ENCODE assay signal across 21 cellular contexts in the genomic region with DNA sequence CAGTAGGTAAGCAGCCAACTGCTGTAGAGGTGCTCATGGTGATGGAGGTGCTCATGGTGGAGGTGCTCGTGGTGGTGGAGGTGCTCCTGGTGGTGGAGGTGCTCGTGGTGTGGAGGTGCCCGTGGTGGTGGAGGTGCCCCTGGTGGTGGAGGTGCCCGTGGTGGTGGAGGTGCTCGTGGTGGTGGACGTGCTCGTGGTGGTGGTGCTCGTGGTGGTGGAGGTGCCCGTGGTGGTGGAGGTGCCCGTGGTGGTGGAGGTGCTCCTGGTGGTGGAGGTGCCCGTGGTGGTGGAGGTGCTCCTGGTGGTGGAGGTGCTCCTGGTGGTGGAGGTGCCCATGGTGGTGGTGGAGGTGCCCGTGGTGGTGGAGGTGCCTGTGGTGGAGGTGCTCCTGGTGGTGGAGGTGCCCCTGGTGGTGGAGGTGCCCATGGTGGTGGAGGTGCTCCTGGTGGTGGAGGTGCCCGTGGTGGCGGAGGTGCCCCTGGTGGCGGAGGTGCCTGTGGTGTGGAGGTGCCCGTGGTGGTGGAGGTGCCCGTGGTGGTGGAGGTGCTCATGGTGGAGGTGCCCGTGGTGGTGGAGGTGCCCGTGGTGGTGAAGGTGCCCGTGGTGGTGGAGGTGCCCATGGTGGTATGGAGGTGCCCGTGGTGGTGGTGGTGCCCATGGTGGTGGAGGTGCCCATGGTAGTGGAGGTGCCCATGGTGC.
DNase-seq lines count a peak whose midpoint lies in the region; ATAC-seq, FAIRE-seq and TF ChIP-seq lines count a peak whose summit lies in the region.
"Had no signal": no experiment of that assay in that cellular context is flagged by ENCODE, and none has a peak within 500 bp of the region (broad histone marks: within the 10 kb centered on the region; RNA-seq: fewer than 3 reads in every experiment).

No MANE protein-coding gene starts in this region.

- no peak overlapping the region for H3K27ac Mint-ChIP-seq in chondrocyte (ENCODE audit: unreplicated experiment)
- H3K27ac Mint-ChIP-seq: CD4-positive, alpha-beta memory T cell had no signal

- no peaks in the 10 kb centered on the region for H3K36me3 ChIP-seq in HepG2 (replicated peaks in 1 of 2; ENCODE audit: control insufficient read depth in 1 of 2, insufficient read depth in 2 of 2, low read length in 2 of 2)
- H3K36me3 ChIP-seq: BE2C had no signal

- H3K4me1 Mint-ChIP-seq in chondrocyte (ENCODE audit: low read depth) = no peaks in the 10 kb centered on the region

- H3K27me3 ChIP-seq in HepG2 (ENCODE audit: control insufficient read depth in 1 of 2, insufficient read depth in 2 of 2, low read length in 2 of 2) = no peaks in the 10 kb centered on the region
- H3K27me3 ChIP-seq: BE2C had no signal

- FAIRE-seq in HepG2 (lab: Jason Lieb, UNC) (no peak), GM19239 (lab: Jason Lieb, UNC) (no peak)
- FAIRE-seq: A204.1, D721Med, G401.6, GM12891, H54 had no signal

- no peak overlapping the region for H2AFZ ChIP-seq in HepG2 (ENCODE audit: low read length)
- H2AFZ ChIP-seq: GM23248 had no signal

- ATAC-seq in HepG2 (no peak), sciatic nerve (no peak), HG03108 (IDR thresholded peaks at IDR 0.05; ENCODE audit: unreplicated experiment) (no peak)
- ATAC-seq: HCT116 had no signal

- peaks cover 21% of the 10 kb centered on the region for H3K9me3 Mint-ChIP-seq in chondrocyte (ENCODE audit: low read depth)

- TF ChIP-seq EP300 in HepG2 (IDR thresholded peaks at IDR 0.05; ENCODE audit: low read depth in 2 of 2, low read length in 2 of 2) = no peak
- TF ChIP-seq EP300 in HepG2 (CRISPR knock-in tag; IDR thresholded peaks at IDR 0.05; ENCODE audit: borderline replicate concordance) = no peak

- H3K4me1 ChIP-seq in HepG2 (ENCODE audit: insufficient read depth, low read length) = no peaks in the 10 kb centered on the region
- H3K4me1 ChIP-seq: BE2C had no signal

- H3K4me3 ChIP-seq in HepG2 (replicated peaks in 1 of 3; ENCODE audit: insufficient read depth in 1 of 3, low read depth in 2 of 3, low read length in 3 of 3) = no peak overlapping the region
- H3K4me3 ChIP-seq: GM23248 had no signal

- WGBS in HepG2 (ENCODE audit: low lambda C conversion rate) = 89% methylated on average over 21 of the region's 21 CpGs

- BruUV-seq in HepG2 (replicated peaks; lab: Mats Ljungman, UMichigan) = no TSS peak

- intact Hi-C loops in HepG2 (cut with micrococcal nuclease; ENCODE audit: unreplicated experiment) = no loop called here
- intact Hi-C loops in sciatic nerve (cut with DNase I) = no loop called here

- no peak overlapping the region for H3K27ac ChIP-seq in HepG2 (ENCODE audit: extremely low read length, insufficient read depth, low read length)
- H3K27ac ChIP-seq: C4-2B, GM23248 had no signal

- no peaks in the 10 kb centered on the region; the same call in 1 of the 2 replicates for H4K20me1 ChIP-seq in HepG2 (ENCODE audit: insufficient read depth, low read length)

- CTCF ChIA-PET in HepG2 (lab: Yijun Ruan, JAX; ENCODE audit: low intra/inter-chr PET ratio, low total read pairs) = no interaction called here

- DNase-seq in chondrocyte (ENCODE audit: low spot score) (peak; percentile 62), HepG2 (ENCODE audit: low spot score) (no peak), sciatic nerve (ENCODE audit: low spot score) (peak; percentile 32), NCI-H1417 (lab: John Stamatoyannopoulos, UW) (no peak), GM19239 (ENCODE audit: insufficient read length, low spot score) (no peak), D341Med (ENCODE audit: low spot score) (no peak)
- DNase-seq: BE2C; CD4-positive, alpha-beta memory T cell; DMS153; DMS79 treated with DMSO at 0.1 percent for 48 hours; EL; GM23248; IMR-90 had no signal

- H3K79me2 ChIP-seq in HepG2 (ENCODE audit: insufficient read depth, low read length) = no peaks in the 10 kb centered on the region

- H3K9ac ChIP-seq in HepG2 (ENCODE audit: insufficient read depth, low read depth, low read length) = no peak overlapping the region
- H3K9ac ChIP-seq: GM23248 had no signal

- TF ChIP-seq CTCF in chondrocyte (IDR thresholded peaks at IDR 0.05) = no peak
- TF ChIP-seq CTCF in HepG2 (CRISPR knock-in tag; IDR thresholded peaks at IDR 0.05) = no peak

- no peak overlapping the region for H3K4me3 Mint-ChIP-seq in chondrocyte (ENCODE audit: unreplicated experiment)
- H3K4me3 Mint-ChIP-seq: CD4-positive, alpha-beta memory T cell had no signal

- peaks cover 2% of the 10 kb centered on the region for H3K36me3 Mint-ChIP-seq in chondrocyte (ENCODE audit: low read depth)
- H3K36me3 Mint-ChIP-seq: CD4-positive, alpha-beta memory T cell had no signal

- POLR2A ChIA-PET in HepG2 (lab: Yijun Ruan, JAX) = no interaction called here

- TF ChIP-seq RAD21 in HepG2 (CRISPR knock-in tag; IDR thresholded peaks at IDR 0.05) = no peak

- no peak for TF ChIP-seq POLR2A in HepG2 (IDR thresholded peaks at IDR 0.05; ENCODE audit: insufficient read depth in 1 of 2, low read depth in 2 of 2, low read length in 2 of 2)

- H3K9me3 ChIP-seq in HepG2 (ENCODE audit: low read length) = no peaks in the 10 kb centered on the region
- H3K9me3 ChIP-seq: BE2C had no signal

- no peaks in the 10 kb centered on the region for H3K27me3 Mint-ChIP-seq in chondrocyte (ENCODE audit: low read depth)
- H3K27me3 Mint-ChIP-seq: CD4-positive, alpha-beta memory T cell had no signal

- no peak overlapping the region for H3K4me2 ChIP-seq in HepG2 (ENCODE audit: low read depth, low read length)

- in situ Hi-C loops in HepG2 (cut with HindIII; ENCODE audit: extremely low pct_ligation_motif_present, low pct_unique_long_range_greater_than_20kb) = loop anchor here (25.0 kb wide), 1 partner anchor 292 kb away; no protein-coding TSS in a partner anchor

TF ChIP-seq in HepG2, 621 proteins besides CTCF, POLR2A, EP300 and RAD21:
- TF ChIP-seq RFX5 (IDR thresholded peaks at IDR 0.05; ENCODE audit: low read depth, low read length) (no peak), HNRNPL (IDR thresholded peaks at IDR 0.05; ENCODE audit: low read depth, low read length) (peak; percentile 87)
TF ChIP-seq in HepG2: peak in this region for 1.

Comparison
In these comparisons a context has a peak if more than half of its experiments do, and no peak if none do; other contexts are left out.
1. DNase-seq: peak in chondrocyte (single experiment) and sciatic nerve (single experiment); none in HepG2 (single experiment), NCI-H1417 (0 of 3), GM19239 (single experiment) and D341Med (single experiment).